In genomic region chr19:18008814-18009213, GRCh38 we compare ENCODE assay signal across 11 cellular contexts. TPM values are rescaled to one million over a fixed set of nuclear protein-coding genes. Genes with fewer than 3 reads are reported as not detected.
DNase-seq lines count a peak whose midpoint lies in the region; ATAC-seq, FAIRE-seq and TF ChIP-seq lines count a peak whose summit lies in the region.
"Had no signal": no experiment of that assay in that cellular context is flagged by ENCODE, and none has a peak within 500 bp of the region (broad histone marks: within the 10 kb centered on the region; RNA-seq: fewer than 3 reads in every experiment).

No MANE protein-coding gene starts in this region.

- H3K36me3 ChIP-seq in BJ (ENCODE audit: control insufficient read depth, insufficient read depth, low read length): peaks cover 13% of the 10 kb centered on the region
- H3K36me3 ChIP-seq in OCI-LY7 (ENCODE audit: insufficient read depth, low read length): peaks cover 49% of the 10 kb centered on the region
- H3K36me3 ChIP-seq in osteoblast (ENCODE audit: insufficient read depth, low read length): peaks cover 42% of the 10 kb centered on the region
- H3K36me3 ChIP-seq in small intestine (ENCODE audit: control insufficient read depth in 2 of 2, insufficient read depth in 2 of 2, low read length in 2 of 2): peaks cover 3 to 19% of the 10 kb centered on the region in 2 donors

- FAIRE-seq in small intestine (lab: Jason Lieb, UNC): no peak

- BruUV-seq in OCI-LY7 (replicated peaks; lab: Mats Ljungman, UMichigan): no TSS peak

- intact Hi-C loops in OCI-LY7 (cut with micrococcal nuclease; ENCODE audit: unreplicated experiment): loop anchor here (5.0 kb wide), 2 partner anchors 143 to 158 kb away; partner anchors contain the start of gene PIK3R2

- H2AFZ ChIP-seq in OCI-LY7 (ENCODE audit: low read length): no peak overlapping the region
- no peak overlapping the region for H2AFZ ChIP-seq in osteoblast (ENCODE audit: low read length)

- POLR2A ChIA-PET in BJ (lab: Charles Lee) (no interaction called here), OCI-LY7 (lab: Charles Lee) (no interaction called here)

- H3K4me2 ChIP-seq in OCI-LY7 (ENCODE audit: low read length): 0 out of 2 replicates have a peak overlapping the region, but pooled peaks have one; percentile 80
- H3K4me2 ChIP-seq in osteoblast (ENCODE audit: insufficient read depth, low read length): peak overlapping the region; percentile 98

- H3K27ac Mint-ChIP-seq in effector memory CD8-positive, alpha-beta T cell: peak overlapping the region in 1 of 2 donors; percentile 90

- no peak overlapping the region for H3K27ac ChIP-seq in OCI-LY7 (ENCODE audit: low read depth, low read length, poor library complexity, severe bottlenecking)
- peak overlapping the region; percentile 48 for H3K27ac ChIP-seq in osteoblast (ENCODE audit: low read depth, low read length)
- peak overlapping the region in 1 of 2 donors; percentile 51 for H3K27ac ChIP-seq in small intestine (ENCODE audit: low read depth in 1 of 2, low read length in 1 of 2)

- ATAC-seq in effector memory CD8-positive, alpha-beta T cell (replicated peaks): no peak
- ATAC-seq in GM19324 (IDR thresholded peaks at IDR 0.05; ENCODE audit: low FRiP score, unreplicated experiment) (no peak), GM21528 (IDR thresholded peaks at IDR 0.05; ENCODE audit: low FRiP score, unreplicated experiment) (no peak)

- no peaks in the 10 kb centered on the region for H3K9me2 ChIP-seq in OCI-LY7 (ENCODE audit: insufficient read depth, low read length)

- H3K9me3 Mint-ChIP-seq in effector memory CD8-positive, alpha-beta T cell: no peaks in the 10 kb centered on the region

- H3K36me3 Mint-ChIP-seq in effector memory CD8-positive, alpha-beta T cell (ENCODE audit: insufficient read depth): peaks cover 75% of the 10 kb centered on the region

- peak overlapping the region; percentile 46 for H3K4me3 ChIP-seq in BJ (ENCODE audit: low read depth, low read length)
- H3K4me3 ChIP-seq in OCI-LY7 (ENCODE audit: low read depth, low read length, poor library complexity, severe bottlenecking): no peak overlapping the region
- H3K4me3 ChIP-seq in osteoblast (ENCODE audit: insufficient read depth, low read length): peak overlapping the region; percentile 71
- H3K4me3 ChIP-seq in small intestine (ENCODE audit: low read depth in 1 of 2, low read length in 2 of 2): peak overlapping the region in 1 of 2 donors; percentile 41

- H3K79me2 ChIP-seq in OCI-LY7 (ENCODE audit: insufficient read depth, low read depth, low read length) (no peaks in the 10 kb centered on the region), osteoblast (ENCODE audit: insufficient read depth, low read length) (peaks cover 19% of the 10 kb centered on the region)

- peaks cover 23 to 25% of the 10 kb centered on the region in 2 donors for H3K4me1 Mint-ChIP-seq in effector memory CD8-positive, alpha-beta T cell (ENCODE audit: low read depth in 2 of 2)

- CTCF ChIA-PET in BJ (lab: Yijun Ruan, JAX): interaction anchor here (0.6 to 2.0 kb wide), 3 partner anchors 23 to 49 kb away, joined by 3 to 13 read pairs (median 3); no protein-coding TSS in a partner anchor
- CTCF ChIA-PET in OCI-LY7 (lab: Charles Lee; ENCODE audit: unreplicated experiment): no interaction called here

- H3K27me3 ChIP-seq in BJ (ENCODE audit: control insufficient read depth, insufficient read depth, low read length) (no peaks in the 10 kb centered on the region), osteoblast (ENCODE audit: insufficient read depth, low read length) (no peaks in the 10 kb centered on the region), small intestine (ENCODE audit: control insufficient read depth in 2 of 2, insufficient read depth in 2 of 2, low read length in 2 of 2) (no peaks in the 10 kb centered on the region)

- TF ChIP-seq CTCF in BJ (IDR thresholded peaks at IDR 0.05; ENCODE audit: insufficient read depth, low read depth, low read length) (no peak), OCI-LY7 (conservative IDR thresholded peaks at IDR 0.05; ENCODE audit: low read length) (no peak), osteoblast (IDR thresholded peaks at IDR 0.05; ENCODE audit: extremely low read depth, low read depth, low read length) (no peak)

- peak overlapping the region; percentile 59 to 86 for H3K4me3 Mint-ChIP-seq in effector memory CD8-positive, alpha-beta T cell

- H3K9me3 ChIP-seq in OCI-LY7 (ENCODE audit: low read length): no peaks in the 10 kb centered on the region
- H3K9me3 ChIP-seq in osteoblast (ENCODE audit: low read depth, low read length): no peaks in the 10 kb centered on the region
- H3K9me3 ChIP-seq in small intestine (ENCODE audit: control insufficient read depth, low read depth): no peaks in the 10 kb centered on the region

- H4K20me1 ChIP-seq in OCI-LY7 (ENCODE audit: insufficient read depth, low read length): no peaks in the 10 kb centered on the region
- peaks cover 17% of the 10 kb centered on the region for H4K20me1 ChIP-seq in osteoblast (ENCODE audit: insufficient read depth, low read length)

- DNase-seq in BJ (ENCODE audit: low read depth) (no peak), OCI-LY7 (ENCODE audit: low spot score) (no peak), osteoblast (ENCODE audit: insufficient read length, low spot score, missing footprints) (peak; percentile 54), small intestine (no peak), MV-4-11 (lab: John Stamatoyannopoulos, UW) (no peak)
- no peak for DNase-seq in effector memory CD8-positive, alpha-beta T cell
- DNase-seq: activated effector memory CD4-positive, alpha-beta T cell treated with anti-CD3 and anti-CD28 coated beads, Interleukin-2, amount 50 U/mL, for 16 hours; DMS53; NCI-H1436 had no signal

- no peaks in the 10 kb centered on the region for H3K27me3 Mint-ChIP-seq in effector memory CD8-positive, alpha-beta T cell

- 93 to 95% (median 95%) methylated on average over 11 of the region's 11 CpGs for WGBS in small intestine, 3 donors

- H3K4me1 ChIP-seq in OCI-LY7 (ENCODE audit: insufficient read depth, low read length, poor library complexity, severe bottlenecking): peaks cover 18% of the 10 kb centered on the region
- peaks cover 25% of the 10 kb centered on the region for H3K4me1 ChIP-seq in osteoblast (ENCODE audit: insufficient read depth, low read length)
- no peaks in the 10 kb centered on the region for H3K4me1 ChIP-seq in small intestine (ENCODE audit: control insufficient read depth in 2 of 2, insufficient read depth in 1 of 2, low read depth in 1 of 2, low read length in 1 of 2)

RNA-seq across cellular contexts. Expression of gene ARRDC2, which starts 0.8 kb away (rescaled TPM):
- polyA plus RNA-seq in BJ (2011; rRNA removed) (4.5 and 6.0 TPM in 2 replicates), small intestine (10 to 100 TPM; 25.8 to 31.5 (median 31.1) TPM)
- 3.3 and 3.8 TPM in 2 replicates for polyA minus RNA-seq in BJ (2011; rRNA and poly(A)+ RNA removed)
- 27.3 and 30.7 TPM in 2 replicates for total RNA-seq in OCI-LY7 (2014; rRNA removed; shearing (Covaris generic))
- total RNA-seq in OCI-LY7 (2022) (30.6 and 30.7 TPM in 2 replicates), osteoblast (15.9 and 22.4 TPM in 2 replicates)

RNA-seq across cellular contexts. Expression of gene KCNN1, which starts 41.9 kb away (rescaled TPM):
- 0.06 and 0.10 TPM in 2 replicates for polyA plus RNA-seq in BJ (2011; rRNA removed)
- polyA minus RNA-seq in BJ (2011; rRNA and poly(A)+ RNA removed): not detected in 2 replicates
- 0.51 and 1.1 TPM in 2 replicates for total RNA-seq in OCI-LY7 (2014; rRNA removed; shearing (Covaris generic))
- total RNA-seq in OCI-LY7 (2022): 0.57 and 0.61 TPM in 2 replicates
- under 0.01 TPM in 1 of 2 replicates, not detected in the other for total RNA-seq in osteoblast
- polyA plus RNA-seq in small intestine: under 1 TPM in 1 of 3 donors, not detected in 2; 0.24 TPM
